In genomic region chr9:135951889-135952663, GRCh38 we compare ENCODE assay signal across 1 cellular context.
A peak's percentile ranks its signal among the peaks of the same experiment; 100 is the strongest.
TF ChIP-seq lines count a peak whose summit lies in the region.

No MANE protein-coding gene starts in this region.

TF ChIP-seq in K562, 482 proteins besides CTCF, POLR2A, EP300 and RAD21 (continued from another document and continues in another):
- TF ChIP-seq ZNF398 (CRISPR knock-in tag; IDR thresholded peaks at IDR 0.05) (no peak), ZNF280B (CRISPR knock-in tag; IDR thresholded peaks at IDR 0.05) (no peak), FOXP1 (CRISPR knock-in tag; IDR thresholded peaks at IDR 0.05) (no peak; the same call in none of the 2 replicates), MNT (conservative IDR thresholded peaks at IDR 0.05) (no peak), ZNF77 (CRISPR knock-in tag; IDR thresholded peaks at IDR 0.05) (no peak), ZKSCAN3 (CRISPR knock-in tag; IDR thresholded peaks at IDR 0.05) (no peak), ZNF318 (IDR thresholded peaks at IDR 0.05; ENCODE audit: borderline replicate concordance in 1 of 2, low read depth in 1 of 2) (peak in 1 of 2 experiments; percentile 53; a peak in 2 of 4 replicates), E2F8 (IDR thresholded peaks at IDR 0.05; ENCODE audit: low read depth, partially characterized antibody) (peak; percentile 18), ELF1 (tag; IDR thresholded peaks at IDR 0.05) (0 out of 2 replicates have a peak, but pooled peaks have one; percentile 48), FOSL1 (tag; conservative IDR thresholded peaks at IDR 0.05) (peak; percentile 97), ZFP30 (CRISPR knock-in tag; IDR thresholded peaks at IDR 0.05; ENCODE audit: borderline replicate concordance) (no peak), ZNF79 (CRISPR knock-in tag; IDR thresholded peaks at IDR 0.05; ENCODE audit: low read depth) (peak; percentile 70; the same call in 1 of the 2 replicates), MITF (IDR thresholded peaks at IDR 0.05) (peak; percentile 84), SPI1 (IDR thresholded peaks at IDR 0.05; ENCODE audit: borderline replicate concordance, low read depth, low read length) (0 out of 2 replicates have a peak, but pooled peaks have one; percentile 39), TAF1 (IDR thresholded peaks at IDR 0.05; ENCODE audit: control insufficient read depth, extremely low read depth, insufficient read depth, low read length, severe bottlenecking) (peak; percentile 58), PHF8 (IDR thresholded peaks at IDR 0.05; ENCODE audit: borderline replicate concordance, low read length) (no peak), TBL1XR1 (IDR thresholded peaks at IDR 0.05; ENCODE audit: low read length in 2 of 2) (peak; percentile 92 to 99; a peak in 3 of 4 replicates), ZNF436 (CRISPR knock-in tag; IDR thresholded peaks at IDR 0.05) (no peak), MTA3 (IDR thresholded peaks at IDR 0.05; ENCODE audit: borderline replicate concordance) (peak; percentile 95), CREBBP (IDR thresholded peaks at IDR 0.05; ENCODE audit: low read depth, low read length) (no peak), NRF1 (conservative IDR thresholded peaks at IDR 0.05 in 1 of 2, IDR thresholded peaks at IDR 0.05 in 1 of 2) (peak; percentile 71 to 79), MYNN (IDR thresholded peaks at IDR 0.05) (peak; percentile 97), MYNN (CRISPR knock-in tag; IDR thresholded peaks at IDR 0.05) (no peak), ZNF75A (CRISPR knock-in tag; IDR thresholded peaks at IDR 0.05) (no peak; the same call in 1 of the 2 replicates), PPARD (CRISPR knock-in tag; IDR thresholded peaks at IDR 0.05) (no peak), VEZF1 (CRISPR knock-in tag; IDR thresholded peaks at IDR 0.05) (peak; percentile 83), FOXM1 (IDR thresholded peaks at IDR 0.05; ENCODE audit: low read depth) (peak; percentile 94), FOXM1 (CRISPR knock-in tag; IDR thresholded peaks at IDR 0.05; ENCODE audit: low read depth) (no peak), TCFL5 (CRISPR knock-in tag; conservative IDR thresholded peaks at IDR 0.05) (peak; percentile 37; the same call in 1 of the 2 replicates), PTRF (tag; IDR thresholded peaks at IDR 0.05) (no peak), ZNF143 (CRISPR knock-in tag; IDR thresholded peaks at IDR 0.05) (no peak), CEBPB (tag; IDR thresholded peaks at IDR 0.05) (no peak), TSHZ1 (CRISPR knock-in tag; IDR thresholded peaks at IDR 0.05) (no peak; the same call in 1 of the 2 replicates), NEUROD1 (IDR thresholded peaks at IDR 0.05; ENCODE audit: borderline replicate concordance, low read depth, low read length, partially characterized antibody) (peak; percentile 95), MCM7 (IDR thresholded peaks at IDR 0.05) (no peak)
